21 cellular contexts compared by ENCODE assay signal in genomic region chr3:158847885-158848284, GRCh38. TPM values are rescaled to one million over a fixed set of nuclear protein-coding genes. Genes with fewer than 3 reads are reported as not detected.
DNase-seq lines count a peak whose midpoint lies in the region; ATAC-seq, FAIRE-seq and TF ChIP-seq lines count a peak whose summit lies in the region.
"Had no signal": no experiment of that assay in that cellular context is flagged by ENCODE, and none has a peak within 500 bp of the region (broad histone marks: within the 10 kb centered on the region; RNA-seq: fewer than 3 reads in every experiment).

No MANE protein-coding gene starts in this region.

- H3K4me3 ChIP-seq in BLaER1, result no peak overlapping the region
- no peak overlapping the region for H3K4me3 ChIP-seq in GM12878
- no peak overlapping the region for H3K4me3 ChIP-seq in effector memory CD4-positive, alpha-beta T cell (ENCODE audit: insufficient read depth, low read depth, low read length, poor library complexity, severe bottlenecking)

- RAD21 ChIA-PET in GM12878 (lab: Charles Lee; ENCODE audit: unreplicated experiment), result interaction anchor here (2.1 to 4.0 kb wide), 2 partner anchors 411 to 958 kb away, joined by 8 to 62 read pairs; no protein-coding TSS in a partner anchor

- H3K9me3 ChIP-seq in BLaER1 (no peaks in the 10 kb centered on the region), GM12878 (replicated peaks; ENCODE audit: control insufficient read depth, insufficient read depth, low read length) (no peaks in the 10 kb centered on the region)
- no peaks in the 10 kb centered on the region for H3K9me3 ChIP-seq in effector memory CD4-positive, alpha-beta T cell (ENCODE audit: control insufficient read depth, low read length)

- peak; percentile 77 for FAIRE-seq in GM12878 (lab: Jason Lieb, UNC)
- FAIRE-seq: H1 had no signal

- no peak overlapping the region for H3K9ac ChIP-seq in BLaER1
- peak overlapping the region; percentile 17; the same call in 1 of the 2 replicates for H3K9ac ChIP-seq in GM12878 (ENCODE audit: control insufficient read depth, insufficient read depth, low read length)

- POLR2A ChIA-PET in GM12878 (lab: Charles Lee), result no interaction called here

- H3K36me3 ChIP-seq in BLaER1 (no peaks in the 10 kb centered on the region), GM12878 (ENCODE audit: control insufficient read depth in 2 of 2, insufficient read depth in 2 of 2, low read length in 1 of 2) (no peaks in the 10 kb centered on the region)
- H3K36me3 ChIP-seq in effector memory CD4-positive, alpha-beta T cell (ENCODE audit: control insufficient read depth, insufficient read depth, low read length), result no peaks in the 10 kb centered on the region

- TF ChIP-seq EP300 in GM12878 (IDR thresholded peaks at IDR 0.05; ENCODE audit: borderline replicate concordance in 1 of 2, control insufficient read depth in 1 of 2, low read depth in 2 of 2, low read length in 2 of 2), result no peak

- in situ Hi-C loops in GM12878 (cut with MboI), result loop anchor here (5.0 kb wide), 2 partner anchors 409 to 969 kb away; no protein-coding TSS in a partner anchor

- H4K20me1 ChIP-seq in BLaER1, result no peaks in the 10 kb centered on the region
- H4K20me1 ChIP-seq in GM12878 (ENCODE audit: control insufficient read depth, insufficient read depth), result no peaks in the 10 kb centered on the region

- no peak overlapping the region for H3K27ac ChIP-seq in BLaER1
- peak overlapping the region; percentile 64; the same call in 1 of the 2 replicates for H3K27ac ChIP-seq in GM12878 (ENCODE audit: control insufficient read depth, insufficient read depth)
- no peak overlapping the region for H3K27ac ChIP-seq in effector memory CD4-positive, alpha-beta T cell (ENCODE audit: insufficient read depth, low read length, poor library complexity, severe bottlenecking)

- no TSS peak for BruUV-seq in GM12878 (replicated peaks; lab: Mats Ljungman, UMichigan)

- H3K4me1 ChIP-seq in BLaER1 (peaks cover 18% of the 10 kb centered on the region), GM12878 (ENCODE audit: control insufficient read depth, insufficient read depth, low read length) (peaks cover 9% of the 10 kb centered on the region)
- no peaks in the 10 kb centered on the region for H3K4me1 ChIP-seq in effector memory CD4-positive, alpha-beta T cell (ENCODE audit: control insufficient read depth, insufficient read depth, low read length, poor library complexity, severe bottlenecking)

- H3K27me3 ChIP-seq in BLaER1 (no peaks in the 10 kb centered on the region), GM12878 (replicated peaks in 1 of 2; ENCODE audit: control insufficient read depth in 2 of 2, insufficient read depth in 2 of 2, low read length in 1 of 2) (no peaks in the 10 kb centered on the region)
- no peaks in the 10 kb centered on the region for H3K27me3 ChIP-seq in effector memory CD4-positive, alpha-beta T cell (replicated peaks; ENCODE audit: control insufficient read depth, insufficient read depth, low read length, poor library complexity, severe bottlenecking)

- 33% methylated on average over 3 of the region's 3 CpGs for WGBS in GM12878 (ENCODE audit: insufficient coverage, insufficient replicate concordance, low lambda C conversion rate, missing lambda C conversion rate)

- TF ChIP-seq POLR2A in GM12878 (IDR thresholded peaks at IDR 0.05; ENCODE audit: low read depth, low read length), result no peak

- H3K4me2 ChIP-seq in BLaER1, result peak overlapping the region; percentile 39
- H3K4me2 ChIP-seq in GM12878 (ENCODE audit: control insufficient read depth, insufficient read depth), result peak overlapping the region; percentile 62

- intact Hi-C loops in GM12878 (cut with micrococcal nuclease; ENCODE audit: unreplicated experiment), result loop anchor here (1.0 to 10.0 kb wide), 3 partner anchors 217 to 957 kb away; partner anchors contain the start of gene IQCJ

- DNase-seq in ELR (ENCODE audit: low read depth) (peak; percentile 10), GM12878 (ENCODE audit: low read depth, low spot score) (no peak), SKM-1 treated with dmso at 0.1 percent for 144 hours (lab: John Stamatoyannopoulos, UW; ENCODE audit: unreplicated experiment) (no peak)
- no peak for DNase-seq in effector memory CD4-positive, alpha-beta T cell
- DNase-seq: ACHN; AML-193; Calu3; CD4-positive, alpha-beta T cell; DMS53; GDM1; HFFc6; IMR-90; Kasumi-1; NCI-H187 treated with DMSO at 0.1 percent for 48 hours; NK-92 treated with Interleukin-12 subunit alpha and Interleukin-12 subunit beta, amount 100 ng/mL, for 24 hours; RPMI8226; SIG-M5 had no signal

- CTCF ChIA-PET in GM12878 (lab: Yijun Ruan, JAX), result interaction anchor here (1.6 to 7.3 kb wide), 4 partner anchors 15 to 956 kb away, joined by 5 to 141 read pairs (median 17); no protein-coding TSS in a partner anchor

- peak overlapping the region; percentile 88 for H2AFZ ChIP-seq in GM12878 (ENCODE audit: control insufficient read depth, low read depth, low read length)

- SMC1A ChIA-PET in GM12878 (lab: Charles Lee; ENCODE audit: uncharacterized antibody, unreplicated experiment), result no interaction called here

- TF ChIP-seq CTCF in GM12878 (IDR thresholded peaks at IDR 0.05 in 2 of 3, conservative IDR thresholded peaks at IDR 0.05 in 1 of 3; ENCODE audit: control insufficient read depth in 2 of 3, extremely low read depth in 1 of 3, insufficient read depth in 1 of 3, low read depth in 3 of 3, low read length in 3 of 3), result no peak

- TF ChIP-seq RAD21 in GM12878 (IDR thresholded peaks at IDR 0.05; ENCODE audit: insufficient read depth, low read depth, low read length), result no peak

- ATAC-seq in GM21529 (IDR thresholded peaks at IDR 0.05; ENCODE audit: unreplicated experiment) (peak; percentile 21), GM12878 (peak; percentile 6; the same call in 2 of the 3 replicates), HG03469 (IDR thresholded peaks at IDR 0.05; ENCODE audit: unreplicated experiment) (no peak)

- no peaks in the 10 kb centered on the region for H3K79me2 ChIP-seq in GM12878 (ENCODE audit: control insufficient read depth, insufficient read depth, low read length)

TF ChIP-seq in GM12878, 131 proteins besides CTCF, POLR2A, EP300 and RAD21:
- TF ChIP-seq WRNIP1 (IDR thresholded peaks at IDR 0.05; ENCODE audit: borderline replicate concordance, low read depth, low read length) (no peak), HDGF (IDR thresholded peaks at IDR 0.05) (no peak), NBN (IDR thresholded peaks at IDR 0.05) (no peak), RB1 (IDR thresholded peaks at IDR 0.05; ENCODE audit: borderline replicate concordance) (no peak), BHLHE40 (IDR thresholded peaks at IDR 0.05; ENCODE audit: borderline replicate concordance in 1 of 2, low read depth in 2 of 2, low read length in 1 of 2) (no peak), IRF4 (IDR thresholded peaks at IDR 0.05; ENCODE audit: low read depth, low read length) (no peak), CBFB (IDR thresholded peaks at IDR 0.05; ENCODE audit: low read depth) (no peak), MYB (IDR thresholded peaks at IDR 0.05; ENCODE audit: borderline replicate concordance, low read depth, low read length) (no peak)

RNA-seq across cellular contexts. Expression of gene MFSD1, which starts 46.0 kb away (rescaled TPM):
- total RNA-seq in GM12878 (2013; cell fraction: nucleolus; rRNA removed), result 65.5 and 77.7 TPM in 2 replicates
- total RNA-seq in GM12878 (2014; rRNA removed) (36.1 and 43.8 TPM in 2 replicates), GM12878 (2014; rRNA removed; fragmentation: Illumina TruSeq; extraction: Trizol) (24.3 and 25.1 TPM in 2 replicates), GM12878 (2021) (21.1 and 25.3 TPM in 2 replicates)
- 10.8 TPM for polyA plus RNA-seq in GM12878 (2011; ENCODE audit: low read depth)
- polyA plus RNA-seq in GM12878 (2011; rRNA removed) (32.0 and 37.2 TPM in 2 replicates), GM12878 (2014; fragmentation: Illumina TruSeq; extraction: Trizol) (22.5 and 27.3 TPM in 2 replicates), GM12878 (2014; fragmentation: Nextera tagmentation; extraction: Ambion mirVana) (10 to 100 TPM in 1 of 2 experiments, 1 to 10 TPM in 1; 7.3 to 14.6 TPM), GM12878 (2014; rRNA removed) (26.5 and 33.3 TPM in 2 replicates), GM12878 (2016; fragmentation: Nextera tagmentation; extraction: Ambion mirVana) (10 to 100 TPM; 40.8 to 41.7 TPM)
- polyA plus RNA-seq in GM12878 (2011; cell fraction: cytosol; rRNA removed), result 19.2 and 19.3 TPM in 2 replicates
- polyA plus RNA-seq in GM12878 (2011; cell fraction: nucleus; rRNA removed), result 18.5 and 29.9 TPM in 2 replicates
- 13.7 and 16.1 TPM in 2 replicates for polyA plus RNA-seq in GM12878 (2012)
- polyA minus RNA-seq in GM12878 (2011; rRNA and poly(A)+ RNA removed), result 26.7 and 30.3 TPM in 2 replicates
- polyA minus RNA-seq in GM12878 (2011; cell fraction: cytosol; rRNA and poly(A)+ RNA removed), result 9.0 and 10.3 TPM in 2 replicates
- polyA minus RNA-seq in GM12878 (2011; cell fraction: nucleus; rRNA and poly(A)+ RNA removed), result 13.9 and 25.4 TPM in 2 replicates
